In the genomic region with DNA sequence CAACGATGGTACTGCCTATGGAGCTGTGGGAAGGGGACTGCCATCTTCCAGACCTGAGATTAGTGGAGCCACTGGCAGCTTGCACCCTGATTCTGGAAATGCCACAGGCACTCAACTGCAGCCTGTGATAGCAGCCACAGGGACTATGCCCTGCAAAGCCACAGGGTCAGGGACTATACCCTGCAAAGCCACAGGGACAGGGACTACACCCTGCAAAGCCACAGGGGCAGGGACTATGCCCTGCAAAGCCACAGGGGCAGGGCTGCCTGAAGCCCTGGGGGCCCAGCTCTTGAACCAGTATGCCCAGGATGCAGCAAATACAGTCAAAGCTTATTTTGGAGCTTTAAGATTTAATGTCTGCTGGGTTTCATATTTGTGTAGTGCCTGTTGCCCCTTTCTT, we compare ENCODE assay signal across 24 cellular contexts.
"Had no signal": no experiment of that assay in that cellular context is flagged by ENCODE, and none has a peak within 500 bp of the region (broad histone marks: within the 10 kb centered on the region; RNA-seq: fewer than 3 reads in every experiment).

No MANE protein-coding gene starts in this region.

- H3K4me3 ChIP-seq: stomach, suprapubic skin, testis, thoracic aorta, thyroid gland, tibial artery, tibial nerve, transverse colon, upper lobe of left lung, upper lobe of right lung, uterus, vagina had no signal

- H3K27me3 ChIP-seq: stomach, suprapubic skin, testis, thyroid gland, tibial artery, tibial nerve, transverse colon, upper lobe of left lung, upper lobe of right lung, uterus, vagina had no signal

- DNase-seq: stimulated activated CD4-positive, alpha-beta T cell treated with anti-CD3 and anti-CD28 coated beads, Interleukin-2, amount 100 ng/mL, for 48 hours; stimulated activated CD4-positive, alpha-beta T cell treated with anti-CD3 and anti-CD28 coated beads, Interleukin-4, amount 100 ng/mL, for 1 hour; stimulated activated CD4-positive, alpha-beta T cell treated with anti-CD3 and anti-CD28 coated beads, Interleukin-4, amount 100 ng/mL, for 24 hours; stimulated activated CD4-positive, alpha-beta T cell treated with anti-CD3 and anti-CD28 coated beads, Interleukin-4, amount 100 ng/mL, for 4 hours; stimulated activated CD8-positive, alpha-beta memory T cell treated with anti-CD3 and anti-CD28 coated beads, Interleukin-4, amount 100 ng/mL, for 48 hours; stimulated activated naive B cell treated with anti-CD40 and anti-IgM and Interleukin-4, amounts not matched to agents 10 μg/mL and 1 μg/mL and 100 μg/mL, for 72 hours; stimulated activated naive CD4-positive, alpha-beta T cell; stimulated activated naive CD4-positive, alpha-beta T cell treated with Interleukin-2 at 50 U/mL for 16 hours; stimulated activated naive CD8-positive, alpha-beta T cell treated with anti-CD3 and anti-CD28 coated beads, Interleukin-15, amount 100 ng/mL, for 72 hours; stimulated activated naive CD8-positive, alpha-beta T cell treated with anti-CD3 and anti-CD28 coated beads, Interleukin-15, Interleukin-2, amounts not matched to agents 100 U/mL and 50 U/mL, for 24 hours; stomach; substantia nigra; testis; thyroid gland; tibial artery; transverse colon; trophoblast cell; upper lobe of right lung; uterus had no signal

- H3K4me1 ChIP-seq: stomach, suprapubic skin, testis, thyroid gland, tibial artery, tibial nerve, transverse colon, upper lobe of left lung, upper lobe of right lung, uterus, vagina had no signal

- H3K36me3 ChIP-seq: stomach, suprapubic skin, thoracic aorta, thyroid gland, tibial artery, tibial nerve, transverse colon, upper lobe of left lung, upper lobe of right lung, vagina had no signal

- H3K27ac ChIP-seq: stomach, suprapubic skin, testis, thoracic aorta, thyroid gland, tibial artery, tibial nerve, transverse colon, upper lobe of left lung, upper lobe of right lung, uterus, vagina had no signal

- H3K9me3 ChIP-seq: testis, thoracic aorta, thyroid gland, transverse colon, upper lobe of right lung, uterus, vagina had no signal
